ENCODE assay signal across 1 cellular context in the genomic region with DNA sequence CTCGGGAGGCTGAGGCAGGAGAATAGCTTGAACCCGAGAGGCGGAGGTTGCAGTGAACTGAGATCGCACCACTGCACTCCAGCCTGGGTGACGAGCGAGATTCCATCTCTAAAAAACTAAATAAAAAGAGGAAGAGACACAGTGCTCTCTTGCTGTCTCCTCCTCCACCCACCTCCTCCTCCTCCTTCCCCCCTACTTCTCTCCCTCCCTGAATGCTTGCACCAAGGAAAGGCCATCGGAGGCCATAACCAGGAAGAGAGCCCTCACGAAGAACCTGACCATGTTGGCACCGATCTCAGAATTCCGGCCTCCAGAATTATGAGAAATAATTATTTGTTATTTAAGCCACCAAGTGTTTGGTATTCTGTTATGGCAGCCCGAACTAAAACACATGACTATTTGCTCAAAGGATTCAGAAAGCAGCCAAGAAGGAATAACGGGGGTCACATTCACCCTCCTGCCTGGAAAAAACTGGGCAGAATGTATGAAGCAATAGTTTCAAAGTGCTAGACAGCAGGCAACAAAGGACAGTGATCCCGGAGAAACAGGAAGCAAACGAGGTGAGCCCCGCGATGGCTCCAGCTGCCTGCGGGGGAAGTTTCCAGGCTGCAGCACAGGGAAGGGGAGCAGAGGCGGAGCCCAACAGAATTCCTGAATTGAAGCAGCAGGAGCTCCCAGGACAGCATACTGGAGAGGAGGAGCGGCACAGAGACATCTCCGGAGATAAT.
A peak's percentile ranks its signal among the peaks of the same experiment; 100 is the strongest.
TF ChIP-seq lines count a peak whose summit lies in the region.

No MANE protein-coding gene starts in this region.

TF ChIP-seq in HepG2, 621 proteins besides CTCF, POLR2A, EP300 and RAD21 (continued from another document and continues in another):
- 0 out of 2 replicates have a peak, but pooled peaks have one; percentile 80 for TF ChIP-seq ZNF615 (CRISPR knock-in tag; IDR thresholded peaks at IDR 0.05; ENCODE audit: borderline replicate concordance)
- TF ChIP-seq, protein P1, sequence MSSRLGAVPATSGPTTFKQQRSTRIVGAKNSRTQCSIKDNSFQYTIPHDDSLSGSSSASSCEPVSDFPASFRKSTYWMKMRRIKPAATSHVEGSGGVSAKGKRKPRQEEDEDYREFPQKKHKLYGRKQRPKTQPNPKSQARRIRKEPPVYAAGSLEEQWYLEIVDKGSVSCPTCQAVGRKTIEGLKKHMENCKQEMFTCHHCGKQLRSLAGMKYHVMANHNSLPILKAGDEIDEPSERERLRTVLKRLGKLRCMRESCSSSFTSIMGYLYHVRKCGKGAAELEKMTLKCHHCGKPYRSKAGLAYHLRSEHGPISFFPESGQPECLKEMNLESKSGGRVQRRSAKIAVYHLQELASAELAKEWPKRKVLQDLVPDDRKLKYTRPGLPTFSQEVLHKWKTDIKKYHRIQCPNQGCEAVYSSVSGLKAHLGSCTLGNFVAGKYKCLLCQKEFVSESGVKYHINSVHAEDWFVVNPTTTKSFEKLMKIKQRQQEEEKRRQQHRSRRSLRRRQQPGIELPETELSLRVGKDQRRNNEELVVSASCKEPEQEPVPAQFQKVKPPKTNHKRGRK (CRISPR knock-in tag; IDR thresholded peaks at IDR 0.05), result no peak
- TF ChIP-seq, protein P2, sequence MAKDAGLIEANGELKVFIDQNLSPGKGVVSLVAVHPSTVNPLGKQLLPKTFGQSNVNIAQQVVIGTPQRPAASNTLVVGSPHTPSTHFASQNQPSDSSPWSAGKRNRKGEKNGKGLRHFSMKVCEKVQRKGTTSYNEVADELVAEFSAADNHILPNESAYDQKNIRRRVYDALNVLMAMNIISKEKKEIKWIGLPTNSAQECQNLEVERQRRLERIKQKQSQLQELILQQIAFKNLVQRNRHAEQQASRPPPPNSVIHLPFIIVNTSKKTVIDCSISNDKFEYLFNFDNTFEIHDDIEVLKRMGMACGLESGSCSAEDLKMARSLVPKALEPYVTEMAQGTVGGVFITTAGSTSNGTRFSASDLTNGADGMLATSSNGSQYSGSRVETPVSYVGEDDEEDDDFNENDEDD (CRISPR knock-in tag; IDR thresholded peaks at IDR 0.05; ENCODE audit: borderline replicate concordance), result no peak
- no peak for TF ChIP-seq FOXK2 (IDR thresholded peaks at IDR 0.05)
- TF ChIP-seq NFE2L2 (IDR thresholded peaks at IDR 0.05; ENCODE audit: low read length), result no peak
- TF ChIP-seq HES4 (CRISPR knock-in tag; IDR thresholded peaks at IDR 0.05; ENCODE audit: borderline replicate concordance), result no peak
- TF ChIP-seq ZMAT3 (CRISPR knock-in tag; conservative IDR thresholded peaks at IDR 0.05), result no peak
- no peak for TF ChIP-seq ZNF30 (CRISPR knock-in tag; IDR thresholded peaks at IDR 0.05)
- TF ChIP-seq SMAD1 (CRISPR knock-in tag; IDR thresholded peaks at IDR 0.05; ENCODE audit: borderline replicate concordance, low read depth), result no peak
- TF ChIP-seq, protein P3, sequence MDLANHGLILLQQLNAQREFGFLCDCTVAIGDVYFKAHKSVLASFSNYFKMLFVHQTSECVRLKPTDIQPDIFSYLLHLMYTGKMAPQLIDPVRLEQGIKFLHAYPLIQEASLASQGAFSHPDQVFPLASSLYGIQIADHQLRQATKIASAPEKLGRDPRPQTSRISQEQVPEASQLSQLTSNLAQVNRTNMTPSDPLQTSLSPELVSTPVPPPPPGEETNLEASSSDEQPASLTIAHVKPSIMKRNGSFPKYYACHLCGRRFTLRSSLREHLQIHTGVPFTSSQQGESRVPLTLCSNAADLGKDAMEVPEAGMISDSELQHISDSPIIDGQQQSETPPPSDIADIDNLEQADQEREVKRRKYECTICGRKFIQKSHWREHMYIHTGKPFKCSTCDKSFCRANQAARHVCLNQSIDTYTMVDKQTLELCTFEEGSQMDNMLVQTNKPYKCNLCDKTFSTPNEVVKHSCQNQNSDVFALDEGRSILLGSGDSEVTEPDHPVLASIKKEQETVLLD (CRISPR knock-in tag; IDR thresholded peaks at IDR 0.05; ENCODE audit: low read depth), result no peak
- TF ChIP-seq, protein P4, sequence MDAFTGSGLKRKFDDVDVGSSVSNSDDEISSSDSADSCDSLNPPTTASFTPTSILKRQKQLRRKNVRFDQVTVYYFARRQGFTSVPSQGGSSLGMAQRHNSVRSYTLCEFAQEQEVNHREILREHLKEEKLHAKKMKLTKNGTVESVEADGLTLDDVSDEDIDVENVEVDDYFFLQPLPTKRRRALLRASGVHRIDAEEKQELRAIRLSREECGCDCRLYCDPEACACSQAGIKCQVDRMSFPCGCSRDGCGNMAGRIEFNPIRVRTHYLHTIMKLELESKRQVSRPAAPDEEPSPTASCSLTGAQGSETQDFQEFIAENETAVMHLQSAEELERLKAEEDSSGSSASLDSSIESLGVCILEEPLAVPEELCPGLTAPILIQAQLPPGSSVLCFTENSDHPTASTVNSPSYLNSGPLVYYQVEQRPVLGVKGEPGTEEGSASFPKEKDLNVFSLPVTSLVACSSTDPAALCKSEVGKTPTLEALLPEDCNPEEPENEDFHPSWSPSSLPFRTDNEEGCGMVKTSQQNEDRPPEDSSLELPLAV (CRISPR knock-in tag; conservative IDR thresholded peaks at IDR 0.05; ENCODE audit: low read depth), result no peak
- no peak for TF ChIP-seq SIN3A (IDR thresholded peaks at IDR 0.05; ENCODE audit: borderline replicate concordance, low read depth, low read length)
- no peak for TF ChIP-seq FOXO1 (CRISPR knock-in tag; IDR thresholded peaks at IDR 0.05)
- TF ChIP-seq ZNF567 (CRISPR knock-in tag; IDR thresholded peaks at IDR 0.05; ENCODE audit: borderline replicate concordance), result no peak
- no peak for TF ChIP-seq SATB2 (CRISPR knock-in tag; IDR thresholded peaks at IDR 0.05)
- TF ChIP-seq ZNF558 (CRISPR knock-in tag; IDR thresholded peaks at IDR 0.05; ENCODE audit: borderline replicate concordance), result no peak
- TF ChIP-seq ZNF788 (CRISPR knock-in tag; IDR thresholded peaks at IDR 0.05; ENCODE audit: borderline replicate concordance), result no peak; the same call in 1 of the 2 replicates
- TF ChIP-seq, protein P5, sequence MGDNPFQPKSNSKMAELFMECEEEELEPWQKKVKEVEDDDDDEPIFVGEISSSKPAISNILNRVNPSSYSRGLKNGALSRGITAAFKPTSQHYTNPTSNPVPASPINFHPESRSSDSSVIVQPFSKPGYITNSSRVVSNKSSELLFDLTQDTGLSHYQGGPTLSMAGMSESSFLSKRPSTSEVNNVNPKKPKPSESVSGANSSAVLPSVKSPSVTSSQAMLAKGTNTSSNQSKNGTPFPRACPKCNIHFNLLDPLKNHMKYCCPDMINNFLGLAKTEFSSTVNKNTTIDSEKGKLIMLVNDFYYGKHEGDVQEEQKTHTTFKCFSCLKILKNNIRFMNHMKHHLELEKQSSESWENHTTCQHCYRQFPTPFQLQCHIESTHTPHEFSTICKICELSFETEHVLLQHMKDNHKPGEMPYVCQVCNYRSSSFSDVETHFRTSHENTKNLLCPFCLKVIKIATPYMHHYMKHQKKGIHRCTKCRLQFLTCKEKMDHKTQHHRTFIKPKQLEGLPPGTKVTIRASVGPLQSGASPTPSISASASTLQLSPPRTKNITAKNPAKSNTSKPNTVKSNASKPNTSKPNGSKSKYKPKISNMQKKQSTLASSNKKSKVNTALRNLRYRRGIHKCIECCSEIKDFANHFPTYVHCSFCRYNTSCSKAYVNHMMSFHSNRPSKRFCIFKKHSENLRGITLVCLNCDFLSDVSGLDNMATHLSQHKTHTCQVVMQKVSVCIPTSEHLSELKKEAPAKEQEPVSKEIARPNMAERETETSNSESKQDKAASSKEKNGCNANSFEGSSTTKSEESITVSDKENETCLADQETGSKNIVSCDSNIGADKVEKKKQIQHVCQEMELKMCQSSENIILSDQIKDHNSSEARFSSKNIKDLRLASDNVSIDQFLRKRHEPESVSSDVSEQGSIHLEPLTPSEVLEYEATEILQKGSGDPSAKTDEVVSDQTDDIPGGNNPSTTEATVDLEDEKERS (CRISPR knock-in tag; IDR thresholded peaks at IDR 0.05), result no peak
- TF ChIP-seq MBNL3 (CRISPR knock-in tag; conservative IDR thresholded peaks at IDR 0.05), result no peak
- TF ChIP-seq DNMT1 (CRISPR knock-in tag; IDR thresholded peaks at IDR 0.05), result no peak
- TF ChIP-seq HOXA3 (CRISPR knock-in tag; IDR thresholded peaks at IDR 0.05), result 0 out of 2 replicates have a peak, but pooled peaks have one; percentile 23
- TF ChIP-seq ZNF564 (CRISPR knock-in tag; IDR thresholded peaks at IDR 0.05), result no peak
- TF ChIP-seq ZNF292 (CRISPR knock-in tag; IDR thresholded peaks at IDR 0.05; ENCODE audit: borderline replicate concordance, low read depth), result peak; percentile 72; the same call in 1 of the 2 replicates
- no peak for TF ChIP-seq SAFB2 (CRISPR knock-in tag; IDR thresholded peaks at IDR 0.05; ENCODE audit: borderline replicate concordance, low read depth)
- no peak for TF ChIP-seq XBP1 (CRISPR knock-in tag; IDR thresholded peaks at IDR 0.05)
- TF ChIP-seq EZH2 (conservative IDR thresholded peaks at IDR 0.05; ENCODE audit: low read depth, low read length), result no peak
- peak; percentile 29; the same call in 1 of the 2 replicates for TF ChIP-seq PPARG (CRISPR knock-in tag; conservative IDR thresholded peaks at IDR 0.05)
- TF ChIP-seq SOX5 (CRISPR knock-in tag; IDR thresholded peaks at IDR 0.05; ENCODE audit: borderline replicate concordance), result 0 out of 2 replicates have a peak, but pooled peaks have one; percentile 38
- TF ChIP-seq ZNF772 (CRISPR knock-in tag; IDR thresholded peaks at IDR 0.05), result peak; percentile 83
- peak; percentile 45; the same call in 1 of the 2 replicates for TF ChIP-seq ZNF350 (CRISPR knock-in tag; IDR thresholded peaks at IDR 0.05; ENCODE audit: borderline replicate concordance, low read depth)
- TF ChIP-seq POGZ (CRISPR knock-in tag; IDR thresholded peaks at IDR 0.05), result no peak
- TF ChIP-seq JARID2 (CRISPR knock-in tag; IDR thresholded peaks at IDR 0.05; ENCODE audit: insufficient replicate concordance), result no peak
- no peak for TF ChIP-seq ZNF20 (CRISPR knock-in tag; IDR thresholded peaks at IDR 0.05)
- TF ChIP-seq PAF1 (CRISPR knock-in tag; IDR thresholded peaks at IDR 0.05), result no peak
- no peak for TF ChIP-seq ESRRA (CRISPR knock-in tag; IDR thresholded peaks at IDR 0.05; ENCODE audit: low read depth)
- peak; percentile 28 for TF ChIP-seq RARA (CRISPR knock-in tag; IDR thresholded peaks at IDR 0.05)
- TF ChIP-seq, protein P6, sequence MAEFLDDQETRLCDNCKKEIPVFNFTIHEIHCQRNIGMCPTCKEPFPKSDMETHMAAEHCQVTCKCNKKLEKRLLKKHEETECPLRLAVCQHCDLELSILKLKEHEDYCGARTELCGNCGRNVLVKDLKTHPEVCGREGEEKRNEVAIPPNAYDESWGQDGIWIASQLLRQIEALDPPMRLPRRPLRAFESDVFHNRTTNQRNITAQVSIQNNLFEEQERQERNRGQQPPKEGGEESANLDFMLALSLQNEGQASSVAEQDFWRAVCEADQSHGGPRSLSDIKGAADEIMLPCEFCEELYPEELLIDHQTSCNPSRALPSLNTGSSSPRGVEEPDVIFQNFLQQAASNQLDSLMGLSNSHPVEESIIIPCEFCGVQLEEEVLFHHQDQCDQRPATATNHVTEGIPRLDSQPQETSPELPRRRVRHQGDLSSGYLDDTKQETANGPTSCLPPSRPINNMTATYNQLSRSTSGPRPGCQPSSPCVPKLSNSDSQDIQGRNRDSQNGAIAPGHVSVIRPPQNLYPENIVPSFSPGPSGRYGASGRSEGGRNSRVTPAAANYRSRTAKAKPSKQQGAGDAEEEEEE (CRISPR knock-in tag; IDR thresholded peaks at IDR 0.05; ENCODE audit: borderline replicate concordance), result no peak
- TF ChIP-seq, protein P7, sequence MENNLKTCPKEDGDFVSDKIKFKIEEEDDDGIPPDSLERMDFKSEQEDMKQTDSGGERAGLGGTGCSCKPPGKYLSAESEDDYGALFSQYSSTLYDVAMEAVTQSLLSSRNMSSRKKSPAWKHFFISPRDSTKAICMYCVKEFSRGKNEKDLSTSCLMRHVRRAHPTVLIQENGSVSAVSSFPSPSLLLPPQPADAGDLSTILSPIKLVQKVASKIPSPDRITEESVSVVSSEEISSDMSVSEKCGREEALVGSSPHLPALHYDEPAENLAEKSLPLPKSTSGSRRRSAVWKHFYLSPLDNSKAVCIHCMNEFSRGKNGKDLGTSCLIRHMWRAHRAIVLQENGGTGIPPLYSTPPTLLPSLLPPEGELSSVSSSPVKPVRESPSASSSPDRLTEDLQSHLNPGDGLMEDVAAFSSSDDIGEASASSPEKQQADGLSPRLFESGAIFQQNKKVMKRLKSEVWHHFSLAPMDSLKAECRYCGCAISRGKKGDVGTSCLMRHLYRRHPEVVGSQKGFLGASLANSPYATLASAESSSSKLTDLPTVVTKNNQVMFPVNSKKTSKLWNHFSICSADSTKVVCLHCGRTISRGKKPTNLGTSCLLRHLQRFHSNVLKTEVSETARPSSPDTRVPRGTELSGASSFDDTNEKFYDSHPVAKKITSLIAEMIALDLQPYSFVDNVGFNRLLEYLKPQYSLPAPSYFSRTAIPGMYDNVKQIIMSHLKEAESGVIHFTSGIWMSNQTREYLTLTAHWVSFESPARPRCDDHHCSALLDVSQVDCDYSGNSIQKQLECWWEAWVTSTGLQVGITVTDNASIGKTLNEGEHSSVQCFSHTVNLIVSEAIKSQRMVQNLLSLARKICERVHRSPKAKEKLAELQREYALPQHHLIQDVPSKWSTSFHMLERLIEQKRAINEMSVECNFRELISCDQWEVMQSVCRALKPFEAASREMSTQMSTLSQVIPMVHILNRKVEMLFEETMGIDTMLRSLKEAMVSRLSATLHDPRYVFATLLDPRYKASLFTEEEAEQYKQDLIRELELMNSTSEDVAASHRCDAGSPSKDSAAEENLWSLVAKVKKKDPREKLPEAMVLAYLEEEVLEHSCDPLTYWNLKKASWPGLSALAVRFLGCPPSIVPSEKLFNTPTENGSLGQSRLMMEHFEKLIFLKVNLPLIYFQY (CRISPR knock-in tag; IDR thresholded peaks at IDR 0.05; ENCODE audit: borderline replicate concordance), result no peak
- peak; percentile 47; the same call in 1 of the 2 replicates for TF ChIP-seq ZNF768 (CRISPR knock-in tag; IDR thresholded peaks at IDR 0.05)
- no peak for TF ChIP-seq ZNF251 (CRISPR knock-in tag; IDR thresholded peaks at IDR 0.05)
- no peak for TF ChIP-seq ZKSCAN5 (CRISPR knock-in tag; IDR thresholded peaks at IDR 0.05)
- TF ChIP-seq CBX1 (IDR thresholded peaks at IDR 0.05; ENCODE audit: low read depth), result no peak
- TF ChIP-seq MTA3 (CRISPR knock-in tag; IDR thresholded peaks at IDR 0.05), result no peak
- peak; percentile 82 for TF ChIP-seq ZNF331 (CRISPR knock-in tag; IDR thresholded peaks at IDR 0.05)
- no peak for TF ChIP-seq ZEB1 (IDR thresholded peaks at IDR 0.05; ENCODE audit: insufficient replicate concordance, low read depth)
- no peak for TF ChIP-seq ZFAT (CRISPR knock-in tag; conservative IDR thresholded peaks at IDR 0.05)
- TF ChIP-seq EHMT2 (IDR thresholded peaks at IDR 0.05; ENCODE audit: borderline replicate concordance, low read depth, low read length), result no peak
- TF ChIP-seq POLR2AphosphoS5 (IDR thresholded peaks at IDR 0.05; ENCODE audit: low read depth, low read length), result peak; percentile 44
- no peak for TF ChIP-seq ATAD3A (CRISPR knock-in tag; IDR thresholded peaks at IDR 0.05)
- no peak for TF ChIP-seq TOE1 (CRISPR knock-in tag; IDR thresholded peaks at IDR 0.05)
